ENCODE assay signal across 8 cellular contexts in the genomic region with DNA sequence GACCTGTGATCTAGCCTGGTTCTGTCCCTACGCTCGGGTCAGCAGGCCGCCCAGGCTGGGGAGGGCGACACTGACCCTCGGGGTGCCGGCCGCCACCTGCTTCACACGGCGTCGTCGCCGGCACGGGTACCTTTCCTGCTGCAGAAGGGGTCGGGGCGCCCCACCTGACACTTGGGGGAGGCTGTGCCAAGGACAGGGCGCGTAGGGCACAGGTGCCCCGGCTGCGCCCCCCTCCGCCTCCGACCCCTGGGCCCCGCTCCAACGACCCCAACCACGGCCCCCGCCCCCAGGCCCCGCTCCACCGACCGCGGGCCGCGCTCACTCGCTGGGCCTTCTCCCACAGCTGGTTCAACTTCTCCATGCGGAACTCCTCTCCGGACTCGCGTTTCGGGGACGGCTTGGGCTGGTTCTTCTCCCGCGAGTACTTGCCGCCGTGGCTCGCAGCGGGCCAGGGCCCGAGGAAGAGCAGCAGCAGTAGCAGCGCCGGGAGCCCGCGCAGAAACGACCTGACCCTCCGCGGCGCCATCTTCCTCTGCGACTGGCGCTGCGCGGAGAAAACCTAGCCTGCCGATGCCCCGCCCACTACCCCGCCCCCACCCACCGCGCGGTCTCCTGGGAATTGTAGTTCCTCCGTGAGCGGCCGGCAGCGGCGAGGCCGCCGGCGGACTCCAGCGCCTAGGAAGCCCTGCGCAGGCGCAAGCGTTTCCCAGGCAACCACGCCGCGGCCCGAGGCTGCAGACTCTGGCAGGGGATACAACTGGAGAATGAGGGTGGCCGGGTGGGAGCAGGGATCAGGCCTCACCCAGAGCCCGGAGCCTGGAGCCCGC. TPM values are rescaled to one million over a fixed set of nuclear protein-coding genes. Genes with fewer than 3 reads are reported as not detected.
DNase-seq lines count a peak whose midpoint lies in the region; FAIRE-seq and TF ChIP-seq lines count a peak whose summit lies in the region.

A gene with protein sequence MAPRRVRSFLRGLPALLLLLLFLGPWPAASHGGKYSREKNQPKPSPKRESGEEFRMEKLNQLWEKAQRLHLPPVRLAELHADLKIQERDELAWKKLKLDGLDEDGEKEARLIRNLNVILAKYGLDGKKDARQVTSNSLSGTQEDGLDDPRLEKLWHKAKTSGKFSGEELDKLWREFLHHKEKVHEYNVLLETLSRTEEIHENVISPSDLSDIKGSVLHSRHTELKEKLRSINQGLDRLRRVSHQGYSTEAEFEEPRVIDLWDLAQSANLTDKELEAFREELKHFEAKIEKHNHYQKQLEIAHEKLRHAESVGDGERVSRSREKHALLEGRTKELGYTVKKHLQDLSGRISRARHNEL (minus strand): TSS at position 536 of the 827 bp plus-strand sequence. CDS start 10 bp downstream, at position 526.

- peaks cover 35% of the 10 kb centered on the region for H3K4me1 ChIP-seq in NT2/D1 (ENCODE audit: insufficient read depth, insufficient read length)

- H3K9ac ChIP-seq in NT2/D1 (ENCODE audit: insufficient read length, low read depth) = peak within 1 kb of the TSS; percentile 97

- H3K4me3 Mint-ChIP-seq in endothelial cell (ENCODE audit: unreplicated experiment) = peak within 1 kb of the TSS; percentile 98
- H3K4me3 Mint-ChIP-seq in mesothelial cell of epicardium = peak within 1 kb of the TSS; percentile 100

- peaks cover 41% of the 10 kb centered on the region for H3K36me3 ChIP-seq in NT2/D1 (ENCODE audit: insufficient read depth, insufficient read length, low read length)

- peak within 1 kb of the TSS; percentile 97 for H3K4me3 ChIP-seq in NT2/D1 (ENCODE audit: insufficient read length, low read depth)

- H3K4me1 Mint-ChIP-seq in endothelial cell (ENCODE audit: unreplicated experiment) = peaks cover 7% of the 10 kb centered on the region
- H3K4me1 Mint-ChIP-seq in mesothelial cell of epicardium = peaks cover 20% of the 10 kb centered on the region

- H3K27ac Mint-ChIP-seq in endothelial cell (ENCODE audit: unreplicated experiment) (peak within 1 kb of the TSS; percentile 12), mesothelial cell of epicardium (peak within 1 kb of the TSS; percentile 98)

- H3K9me3 Mint-ChIP-seq in endothelial cell (ENCODE audit: unreplicated experiment) (peaks cover 5% of the 10 kb centered on the region), mesothelial cell of epicardium (peaks cover 6% of the 10 kb centered on the region)

- peak; percentile 86 for FAIRE-seq in HTR-8/SVneo (lab: Jason Lieb, UNC)

- H3K36me3 Mint-ChIP-seq in endothelial cell (ENCODE audit: low read depth, unreplicated experiment) (peaks cover 11% of the 10 kb centered on the region), mesothelial cell of epicardium (peaks cover 3% of the 10 kb centered on the region)

- TF ChIP-seq CTCF in GM20000 (IDR thresholded peaks at IDR 0.05; ENCODE audit: extremely low read depth, missing control alignments) (no peak), endothelial cell (IDR thresholded peaks at IDR 0.05; ENCODE audit: unreplicated experiment) (no peak), mesothelial cell of epicardium (IDR thresholded peaks at IDR 0.05; ENCODE audit: unreplicated experiment) (no peak)

- H3K9me3 ChIP-seq in NT2/D1 (ENCODE audit: insufficient read depth, low read length) = no peaks in the 10 kb centered on the region

- peak; percentile 64 for DNase-seq in CMK (ENCODE audit: low read depth)
- peak; percentile 100 for DNase-seq in GM20000 (ENCODE audit: low spot score)
- peak; percentile 96 for DNase-seq in HTR-8/SVneo (ENCODE audit: insufficient read length, low spot score)
- DNase-seq in NT2/D1 (ENCODE audit: low read depth, low spot score) = peak; percentile 92
- DNase-seq in activated CD8-positive, alpha-beta memory T cell treated with anti-CD3 and anti-CD28 coated beads, Interleukin-2, amount 50 U/mL, for 24 hours (ENCODE audit: extremely low read depth) = peak; percentile 66
- DNase-seq in endothelial cell (ENCODE audit: low spot score) = peak; percentile 94
- peak; percentile 95 to 98 for DNase-seq in mesothelial cell of epicardium (ENCODE audit: low spot score in 2 of 2, unreplicated experiment in 2 of 2)
- DNase-seq in stimulated activated CD8-positive, alpha-beta memory T cell treated with anti-CD3 and anti-CD28 coated beads, Interleukin-15, amount 100 ng/mL, for 48 hours (ENCODE audit: low read depth in 2 of 2) = peak; percentile 83 to 85

- H3K27me3 ChIP-seq in NT2/D1 (ENCODE audit: insufficient read depth, insufficient read length) = peaks cover 34% of the 10 kb centered on the region

- H3K27me3 Mint-ChIP-seq in endothelial cell (ENCODE audit: unreplicated experiment) (peaks cover 9% of the 10 kb centered on the region), mesothelial cell of epicardium (ENCODE audit: low read depth) (peaks cover 23% of the 10 kb centered on the region)

RNA-seq across cellular contexts. Expression of the gene that starts here (rescaled TPM):
- 92.2 TPM for total RNA-seq in endothelial cell (ENCODE audit: unreplicated experiment)
- total RNA-seq in mesothelial cell of epicardium = 116 to 121 TPM (median 118 TPM) in 3 replicates

Comparison
In these comparisons a context has a peak if more than half of its experiments do, and no peak if none do; other contexts are left out.
1. Peak in every context shown above with its lines: DNase-seq and H3K4me3 ChIP-seq.